In the genomic region with DNA sequence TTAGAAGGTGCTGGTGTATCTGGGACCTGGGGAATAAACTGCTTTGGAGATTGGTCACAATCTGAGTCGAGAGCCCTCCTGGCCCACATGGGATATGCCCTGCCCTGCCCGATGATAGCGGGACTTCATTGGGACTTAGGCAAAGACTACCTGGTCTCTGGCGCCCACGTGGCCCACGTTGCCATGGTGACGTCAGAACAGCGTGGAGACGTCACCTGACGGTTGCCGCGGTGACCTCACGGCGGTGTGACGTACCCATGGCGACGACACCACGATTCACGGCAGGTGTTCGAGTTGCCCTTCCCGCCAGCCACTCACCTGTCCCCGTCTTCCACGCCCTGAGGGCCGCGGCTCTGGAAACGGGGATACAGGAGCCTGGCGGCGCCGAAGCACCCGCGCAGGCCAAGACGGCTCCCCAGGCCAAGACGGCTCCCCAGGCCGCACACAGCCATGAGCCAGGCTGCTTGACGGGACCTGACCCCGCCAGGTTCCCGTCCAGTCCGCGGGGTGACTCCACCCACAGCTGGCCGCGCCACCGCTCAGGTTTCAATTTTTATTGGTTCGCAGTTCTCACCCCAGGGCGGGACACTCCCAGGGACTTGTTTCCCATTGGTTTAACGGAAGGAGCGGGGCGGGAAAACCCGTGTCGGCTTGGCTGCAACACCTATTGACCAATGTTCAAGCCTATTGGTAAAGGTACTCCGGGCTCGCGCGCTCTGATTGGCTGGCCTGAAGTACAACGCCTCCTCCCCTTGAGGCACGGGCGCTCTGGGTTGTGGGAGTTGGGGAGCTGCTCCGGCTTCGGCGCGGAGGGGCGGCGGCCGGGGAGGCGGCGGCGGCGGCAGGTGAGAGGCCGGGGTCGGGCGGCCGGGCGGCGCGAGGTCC, we compare ENCODE assay signal across 8 cellular contexts. TPM values are rescaled to one million over a fixed set of nuclear protein-coding genes. Genes with fewer than 3 reads are reported as not detected.
DNase-seq lines count a peak whose midpoint lies in the region; ATAC-seq lines count a peak whose summit lies in the region.

TSS of gene MMAB (minus strand) at position 476 of the 885 bp plus-strand sequence. CDS start at position 452, 24 bp downstream.
TSS of gene MVK (plus strand) at position 766 of the 885 bp plus-strand sequence. CDS start 1,029 bp downstream, outside the sequence.

- peak within 1 kb of the TSS; percentile 89 for H3K27ac Mint-ChIP-seq in dendritic cell treated with granulocyte-macrophage colony-stimulating factor and Interleukin-4, amounts not matched to agents 40 ng/mL and 50 ng/mL, for 4 days

- DNase-seq in C1 segment of cervical spinal cord (lab: John Stamatoyannopoulos, UW) (peak; percentile 69 to 99 (median 98)), NCI-H748 treated with DMSO at 0.1 percent for 48 hours (lab: John Stamatoyannopoulos, UW) (peak; percentile 98), left lobe of liver (ENCODE audit: low spot score) (peak; percentile 99)
- DNase-seq in activated CD4-positive, alpha-beta T cell treated with anti-CD3 and anti-CD28 coated beads, Interleukin-2, amount 50 U/mL, for 24 hours (ENCODE audit: low read depth in 1 of 2, low spot score in 1 of 2), result peak; percentile 92 to 98
- peak; percentile 98 for DNase-seq in stimulated activated CD4-positive, alpha-beta T cell treated with anti-CD3 and anti-CD28 coated beads, Interleukin-2, amount 100 ng/mL, for 4 hours (ENCODE audit: low read depth)

- intact Hi-C loops in dendritic cell treated with granulocyte-macrophage colony-stimulating factor and Interleukin-4, amounts not matched to agents 40 ng/mL and 50 ng/mL, for 4 days (cut with micrococcal nuclease), result no loop called here

- ATAC-seq in GM19372 (IDR thresholded peaks at IDR 0.05; ENCODE audit: low read depth, unreplicated experiment) (peak; percentile 93), HG03558 (IDR thresholded peaks at IDR 0.05; ENCODE audit: extremely low read depth, unreplicated experiment) (peak; percentile 90), left lobe of liver (peak; percentile 85)

- no peaks in the 10 kb centered on the region for H3K27me3 Mint-ChIP-seq in dendritic cell treated with granulocyte-macrophage colony-stimulating factor and Interleukin-4, amounts not matched to agents 40 ng/mL and 50 ng/mL, for 4 days

- H3K4me3 Mint-ChIP-seq in dendritic cell treated with granulocyte-macrophage colony-stimulating factor and Interleukin-4, amounts not matched to agents 40 ng/mL and 50 ng/mL, for 4 days, result peak within 1 kb of the TSS; percentile 89

- no peaks in the 10 kb centered on the region for H3K9me3 Mint-ChIP-seq in dendritic cell treated with granulocyte-macrophage colony-stimulating factor and Interleukin-4, amounts not matched to agents 40 ng/mL and 50 ng/mL, for 4 days

- peaks cover 74% of the 10 kb centered on the region for H3K36me3 Mint-ChIP-seq in dendritic cell treated with granulocyte-macrophage colony-stimulating factor and Interleukin-4, amounts not matched to agents 40 ng/mL and 50 ng/mL, for 4 days (ENCODE audit: low read depth)

- H3K4me1 Mint-ChIP-seq in dendritic cell treated with granulocyte-macrophage colony-stimulating factor and Interleukin-4, amounts not matched to agents 40 ng/mL and 50 ng/mL, for 4 days (ENCODE audit: low read depth), result peaks cover 40% of the 10 kb centered on the region

RNA-seq across cellular contexts. Expression of gene MMAB, which starts in this region (rescaled TPM):
- 41.1 TPM for total RNA-seq in left lobe of liver

RNA-seq across cellular contexts. Expression of gene MVK, which starts in this region (rescaled TPM):
- 16.5 TPM for total RNA-seq in left lobe of liver

Comparison
In these comparisons a context has a peak if more than half of its experiments do, and no peak if none do; other contexts are left out.
1. Peak in every context shown above with its lines: DNase-seq and ATAC-seq.